Comparison of ENCODE assay signal across 21 cellular contexts in the genomic region with DNA sequence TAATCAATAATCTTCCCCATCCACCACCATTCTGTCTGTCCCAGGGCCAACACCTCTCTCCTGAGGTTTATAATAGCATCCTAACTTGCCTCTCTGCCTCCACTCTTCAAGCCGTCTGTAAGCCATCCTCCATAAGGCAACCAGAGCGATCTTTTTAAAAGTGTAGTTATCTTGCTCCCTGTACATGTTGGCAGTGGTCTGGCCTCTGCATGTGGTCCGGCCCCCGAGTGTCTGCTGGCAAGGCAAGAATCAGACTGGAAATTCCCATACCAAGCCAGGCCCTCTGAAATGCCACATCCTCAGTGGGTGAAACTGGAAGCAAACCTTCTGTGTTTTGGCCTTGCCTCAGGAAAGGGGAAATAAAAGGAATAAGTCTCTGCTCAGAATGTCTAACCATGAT. TPM values are rescaled to one million over a fixed set of nuclear protein-coding genes. Genes with fewer than 3 reads are reported as not detected.
DNase-seq lines count a peak whose midpoint lies in the region; ATAC-seq, FAIRE-seq and TF ChIP-seq lines count a peak whose summit lies in the region.
"Had no signal": no experiment of that assay in that cellular context is flagged by ENCODE, and none has a peak within 500 bp of the region (broad histone marks: within the 10 kb centered on the region; RNA-seq: fewer than 3 reads in every experiment).

No MANE protein-coding gene starts in this region.

- H3K9ac ChIP-seq in rectal smooth muscle tissue (ENCODE audit: low read length) (no peak overlapping the region), kidney (ENCODE audit: low read length in 2 of 2) (no peak overlapping the region)

- H3K36me3 ChIP-seq in heart right ventricle (peaks cover 0 to 6% (median 0%) of the 10 kb centered on the region in 9 donors), rectal smooth muscle tissue (ENCODE audit: control insufficient read depth, insufficient read depth, low read length) (no peaks in the 10 kb centered on the region), kidney (ENCODE audit: control insufficient read depth in 1 of 2, insufficient read depth in 2 of 2, low read length in 2 of 2) (no peaks in the 10 kb centered on the region)
- H3K36me3 ChIP-seq: neutrophil, upper lobe of left lung had no signal

- FAIRE-seq in kidney (lab: Jason Lieb, UNC): no peak

- TF ChIP-seq CTCF in heart right ventricle (IDR thresholded peaks at IDR 0.05) (no peak), kidney (IDR thresholded peaks at IDR 0.05; ENCODE audit: borderline replicate concordance, extremely low read depth, insufficient read depth) (no peak)

- WGBS in heart right ventricle, 2 donors: 45 to 60% methylated on average over 4 of the region's 4 CpGs

- peak; percentile 67 to 86 (median 80) for ATAC-seq in heart right ventricle
- ATAC-seq in GM21423 (IDR thresholded peaks at IDR 0.05; ENCODE audit: unreplicated experiment): no peak
- no peak for ATAC-seq in GM21825 (IDR thresholded peaks at IDR 0.05; ENCODE audit: unreplicated experiment)
- ATAC-seq: left lobe of liver, PC-3 had no signal

- no peak overlapping the region for H3K4me3 ChIP-seq in heart right ventricle
- no peak overlapping the region for H3K4me3 ChIP-seq in rectal smooth muscle tissue (ENCODE audit: low read length)
- H3K4me3 ChIP-seq in kidney (ENCODE audit: low read length in 2 of 2): no peak overlapping the region
- H3K4me3 ChIP-seq: upper lobe of left lung had no signal

- H3K4me1 ChIP-seq in heart right ventricle (peaks cover 0 to 20% (median 14%) of the 10 kb centered on the region in 9 donors), rectal smooth muscle tissue (ENCODE audit: control insufficient read depth, insufficient read depth, low read length) (peaks cover 24% of the 10 kb centered on the region), kidney (ENCODE audit: control insufficient read depth in 1 of 2, insufficient read depth in 1 of 2, low read depth in 1 of 2, low read length in 2 of 2) (no peaks in the 10 kb centered on the region)

- H3K27me3 ChIP-seq in heart right ventricle (no peaks in the 10 kb centered on the region), rectal smooth muscle tissue (ENCODE audit: control insufficient read depth, insufficient read depth, low read length) (no peaks in the 10 kb centered on the region)
- H3K27me3 ChIP-seq: neutrophil, upper lobe of left lung had no signal

- intact Hi-C loops in heart right ventricle (cut with DNase I) (no loop called here), kidney (cut with DNase I) (no loop called here)

- H3K27ac ChIP-seq in heart right ventricle: peak overlapping the region in 8 of 10 donors; percentile 22 to 83 (median 66)
- peak overlapping the region; percentile 86 for H3K27ac ChIP-seq in rectal smooth muscle tissue (ENCODE audit: low read depth, low read length)
- no peak overlapping the region for H3K27ac ChIP-seq in kidney (ENCODE audit: low read depth in 2 of 2, low read length in 2 of 2)
- H3K27ac ChIP-seq: 22Rv1, neutrophil had no signal

- peak; percentile 13 for DNase-seq in activated CD8-positive, alpha-beta memory T cell treated with anti-CD3 and anti-CD28 coated beads for 24 hours
- no peak for DNase-seq in activated CD8-positive, alpha-beta memory T cell treated with anti-CD3 and anti-CD28 coated beads, Interleukin-2, amount 50 U/mL, for 4 hours
- DNase-seq in heart right ventricle (no peak), putamen (ENCODE audit: low spot score) (no peak), kidney (no peak)
- DNase-seq: activated CD4-positive, alpha-beta T cell treated with anti-CD3 and anti-CD28 coated beads, Interleukin-2, amount 50 U/mL, for 1 hour; activated effector memory CD4-positive, alpha-beta T cell treated with Interleukin-2 at 50 U/mL for 16 hours; DMS79 treated with DMSO at 0.1 percent for 48 hours; midbrain; MV-4-11; NCI-H187; PC-3; stimulated activated CD4-positive, alpha-beta T cell treated with anti-CD3 and anti-CD28 coated beads, Interleukin-1b, Interleukin-23, amount 100 ng/mL, for 48 hours; stimulated activated naive CD4-positive, alpha-beta T cell treated with Interleukin-2 at 50 U/mL for 16 hours; upper lobe of left lung had no signal

- H3K9me3 ChIP-seq in heart right ventricle: peaks cover 0 to 22% (median 8%) of the 10 kb centered on the region in 11 donors
- H3K9me3 ChIP-seq in kidney (ENCODE audit: control insufficient read depth in 1 of 2, low read length in 2 of 2): no peaks in the 10 kb centered on the region
- H3K9me3 ChIP-seq: neutrophil, upper lobe of left lung had no signal

RNA-seq across cellular contexts. Expression of gene TTLL11, which starts 17.0 kb away (rescaled TPM):
- total RNA-seq in heart right ventricle: 1 to 10 TPM; 5.2 to 8.7 (median 5.9) TPM
- polyA plus RNA-seq in heart right ventricle: 1 to 10 TPM; 2.6 to 4.7 TPM
- 10.0 TPM for total RNA-seq in kidney
- polyA plus RNA-seq in kidney (ENCODE audit: insufficient read depth, low read depth, low replicate concordance): 2.3 TPM

Comparison
In these comparisons a context has a peak if more than half of its experiments do, and no peak if none do; other contexts are left out.
1. ATAC-seq: peak in heart right ventricle (8 of 8); none in GM21423 (single experiment) and GM21825 (single experiment).
2. H3K27ac ChIP-seq: peak in heart right ventricle (8 of 10) and rectal smooth muscle tissue (single experiment); none in kidney (0 of 2).